Comparison of ENCODE assay signal across 2 cellular contexts in genomic region chr5:96687812-96688453, GRCh38.
TF ChIP-seq lines count a peak whose summit lies in the region.

No MANE protein-coding gene starts in this region.

TF ChIP-seq in HEK293, 187 proteins besides CTCF, POLR2A, EP300 and RAD21 (continued from another document):
- TF ChIP-seq ZBTB1 (tag by site-specific recombination; IDR thresholded peaks at IDR 0.05): no peak
- no peak for TF ChIP-seq ZNF426 (tag by site-specific recombination; IDR thresholded peaks at IDR 0.05)
- TF ChIP-seq ZFHX2 (tag by site-specific recombination; conservative IDR thresholded peaks at IDR 0.05): no peak
- TF ChIP-seq MZF1 (tag by site-specific recombination; IDR thresholded peaks at IDR 0.05; ENCODE audit: borderline replicate concordance): no peak
- no peak for TF ChIP-seq ZBTB20 (tag by site-specific recombination; IDR thresholded peaks at IDR 0.05)
- TF ChIP-seq PRDM1 (tag by site-specific recombination; IDR thresholded peaks at IDR 0.05): peak; percentile 92
- TF ChIP-seq, protein P1, sequence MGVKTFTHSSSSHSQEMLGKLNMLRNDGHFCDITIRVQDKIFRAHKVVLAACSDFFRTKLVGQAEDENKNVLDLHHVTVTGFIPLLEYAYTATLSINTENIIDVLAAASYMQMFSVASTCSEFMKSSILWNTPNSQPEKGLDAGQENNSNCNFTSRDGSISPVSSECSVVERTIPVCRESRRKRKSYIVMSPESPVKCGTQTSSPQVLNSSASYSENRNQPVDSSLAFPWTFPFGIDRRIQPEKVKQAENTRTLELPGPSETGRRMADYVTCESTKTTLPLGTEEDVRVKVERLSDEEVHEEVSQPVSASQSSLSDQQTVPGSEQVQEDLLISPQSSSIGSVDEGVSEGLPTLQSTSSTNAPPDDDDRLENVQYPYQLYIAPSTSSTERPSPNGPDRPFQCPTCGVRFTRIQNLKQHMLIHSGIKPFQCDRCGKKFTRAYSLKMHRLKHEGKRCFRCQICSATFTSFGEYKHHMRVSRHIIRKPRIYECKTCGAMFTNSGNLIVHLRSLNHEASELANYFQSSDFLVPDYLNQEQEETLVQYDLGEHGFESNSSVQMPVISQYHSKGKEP (tag by site-specific recombination; IDR thresholded peaks at IDR 0.05): no peak
- TF ChIP-seq ZNF692 (tag by site-specific recombination; IDR thresholded peaks at IDR 0.05): no peak

TF ChIP-seq in WTC11, 78 proteins besides CTCF, POLR2A, EP300 and RAD21 (continued from another document):
- TF ChIP-seq, protein P2, sequence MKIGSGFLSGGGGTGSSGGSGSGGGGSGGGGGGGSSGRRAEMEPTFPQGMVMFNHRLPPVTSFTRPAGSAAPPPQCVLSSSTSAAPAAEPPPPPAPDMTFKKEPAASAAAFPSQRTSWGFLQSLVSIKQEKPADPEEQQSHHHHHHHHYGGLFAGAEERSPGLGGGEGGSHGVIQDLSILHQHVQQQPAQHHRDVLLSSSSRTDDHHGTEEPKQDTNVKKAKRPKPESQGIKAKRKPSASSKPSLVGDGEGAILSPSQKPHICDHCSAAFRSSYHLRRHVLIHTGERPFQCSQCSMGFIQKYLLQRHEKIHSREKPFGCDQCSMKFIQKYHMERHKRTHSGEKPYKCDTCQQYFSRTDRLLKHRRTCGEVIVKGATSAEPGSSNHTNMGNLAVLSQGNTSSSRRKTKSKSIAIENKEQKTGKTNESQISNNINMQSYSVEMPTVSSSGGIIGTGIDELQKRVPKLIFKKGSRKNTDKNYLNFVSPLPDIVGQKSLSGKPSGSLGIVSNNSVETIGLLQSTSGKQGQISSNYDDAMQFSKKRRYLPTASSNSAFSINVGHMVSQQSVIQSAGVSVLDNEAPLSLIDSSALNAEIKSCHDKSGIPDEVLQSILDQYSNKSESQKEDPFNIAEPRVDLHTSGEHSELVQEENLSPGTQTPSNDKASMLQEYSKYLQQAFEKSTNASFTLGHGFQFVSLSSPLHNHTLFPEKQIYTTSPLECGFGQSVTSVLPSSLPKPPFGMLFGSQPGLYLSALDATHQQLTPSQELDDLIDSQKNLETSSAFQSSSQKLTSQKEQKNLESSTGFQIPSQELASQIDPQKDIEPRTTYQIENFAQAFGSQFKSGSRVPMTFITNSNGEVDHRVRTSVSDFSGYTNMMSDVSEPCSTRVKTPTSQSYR (CRISPR knock-in tag; IDR thresholded peaks at IDR 0.05): no peak
- TF ChIP-seq MLX (CRISPR knock-in tag; IDR thresholded peaks at IDR 0.05): no peak
- no peak for TF ChIP-seq ZNF423 (CRISPR knock-in tag; IDR thresholded peaks at IDR 0.05)
- TF ChIP-seq ZNF121 (CRISPR knock-in tag; IDR thresholded peaks at IDR 0.05): no peak
- TF ChIP-seq, protein P3, sequence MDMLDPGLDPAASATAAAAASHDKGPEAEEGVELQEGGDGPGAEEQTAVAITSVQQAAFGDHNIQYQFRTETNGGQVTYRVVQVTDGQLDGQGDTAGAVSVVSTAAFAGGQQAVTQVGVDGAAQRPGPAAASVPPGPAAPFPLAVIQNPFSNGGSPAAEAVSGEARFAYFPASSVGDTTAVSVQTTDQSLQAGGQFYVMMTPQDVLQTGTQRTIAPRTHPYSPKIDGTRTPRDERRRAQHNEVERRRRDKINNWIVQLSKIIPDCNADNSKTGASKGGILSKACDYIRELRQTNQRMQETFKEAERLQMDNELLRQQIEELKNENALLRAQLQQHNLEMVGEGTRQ (CRISPR knock-in tag; IDR thresholded peaks at IDR 0.05): no peak
